Comparison of ENCODE assay signal across 14 cellular contexts in the genomic region with DNA sequence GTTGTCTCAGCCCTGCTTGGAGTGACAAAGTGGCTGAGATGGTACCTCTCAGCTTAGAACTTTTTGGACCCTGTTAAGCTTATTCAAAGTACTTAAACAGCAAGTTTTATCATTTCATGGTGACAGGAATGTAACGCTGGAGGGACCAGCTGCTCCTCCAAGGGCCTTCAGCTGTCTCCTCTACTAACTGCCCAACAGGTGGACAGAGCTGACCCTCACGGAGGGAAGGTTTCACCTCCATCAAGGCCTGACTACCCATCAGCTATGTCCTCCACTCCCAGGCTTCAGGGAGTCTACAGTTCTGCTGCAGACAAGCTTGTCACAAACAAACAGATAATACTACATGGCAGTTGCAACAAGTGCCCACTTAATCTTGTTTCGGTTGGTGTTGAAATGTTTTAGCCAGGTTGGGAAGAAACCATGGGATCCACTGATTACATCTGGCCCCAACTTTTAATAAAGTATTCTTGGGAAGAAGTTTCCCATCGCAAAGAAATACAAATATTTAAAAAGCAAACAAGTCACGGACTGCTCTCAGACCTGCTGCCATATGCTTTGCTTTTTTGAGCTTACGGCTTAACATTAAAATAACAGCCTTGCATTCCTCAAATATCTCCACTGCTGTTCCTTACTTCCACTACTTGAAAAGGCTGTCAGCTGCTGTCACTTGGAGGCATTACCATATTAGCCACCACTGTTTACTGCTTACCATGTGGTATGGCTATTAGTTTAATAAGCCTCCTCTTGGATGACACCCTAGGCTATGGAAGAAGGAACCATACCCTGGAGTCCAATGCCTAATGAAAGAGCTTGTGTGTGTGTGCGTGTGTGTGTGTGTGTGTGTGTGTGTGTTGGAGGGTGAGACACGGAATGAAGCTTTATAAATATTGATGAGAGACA.
DNase-seq lines count a peak whose midpoint lies in the region; ATAC-seq and TF ChIP-seq lines count a peak whose summit lies in the region.
"Had no signal": no experiment of that assay in that cellular context is flagged by ENCODE, and none has a peak within 500 bp of the region (broad histone marks: within the 10 kb centered on the region; RNA-seq: fewer than 3 reads in every experiment).

No MANE protein-coding gene starts in this region.

- no peaks in the 10 kb centered on the region for H3K27me3 ChIP-seq in dorsolateral prefrontal cortex
- H3K27me3 ChIP-seq in sigmoid colon, result no peaks in the 10 kb centered on the region
- no peaks in the 10 kb centered on the region for H3K27me3 ChIP-seq in uterus

- H3K4me1 ChIP-seq in HEK293 (ENCODE audit: control insufficient read depth, insufficient read depth, low read length) (no peaks in the 10 kb centered on the region), sigmoid colon (peaks cover 0 to 61% (median 55%) of the 10 kb centered on the region in 4 donors), uterus (no peaks in the 10 kb centered on the region)

- H3K27ac ChIP-seq in HEK293 (ENCODE audit: extremely low read depth, low read depth, low read length), result no peak overlapping the region
- peak overlapping the region in 58 of 59 donors; percentile 0 to 93 (median 79) for H3K27ac ChIP-seq in dorsolateral prefrontal cortex
- peak overlapping the region; percentile 75 to 86 (median 81) for H3K27ac ChIP-seq in sigmoid colon
- H3K27ac ChIP-seq in uterus, result no peak overlapping the region

- 74 to 75% methylated on average over 8 of the region's 8 CpGs for WGBS in sigmoid colon, 2 donors

- intact Hi-C loops in dorsolateral prefrontal cortex (cut with DNase I) (no loop called here), sigmoid colon (cut with DNase I) (loop anchor here (5.0 kb wide), 1 partner anchor 239 kb away; no protein-coding TSS in a partner anchor), uterus (cut with DNase I; ENCODE audit: low total_unique reads) (no loop called here)

- TF ChIP-seq POLR2A in sigmoid colon (IDR thresholded peaks at IDR 0.05) (no peak), uterus (IDR thresholded peaks at IDR 0.05) (no peak)

- no peaks in the 10 kb centered on the region for H3K9me3 ChIP-seq in HEK293 (ENCODE audit: control insufficient read depth, insufficient read depth, low read depth, low read length)
- no peaks in the 10 kb centered on the region for H3K9me3 ChIP-seq in sigmoid colon
- no peaks in the 10 kb centered on the region for H3K9me3 ChIP-seq in uterus

- H3K36me3 ChIP-seq in HEK293 (ENCODE audit: control insufficient read depth in 2 of 2, insufficient read depth in 1 of 2, low read length in 2 of 2) (peaks cover 16 to 41% of the 10 kb centered on the region in 2 experiments), sigmoid colon (no peaks in the 10 kb centered on the region), uterus (no peaks in the 10 kb centered on the region)

- no peak for DNase-seq in dorsolateral prefrontal cortex
- DNase-seq in iris pigment epithelial cell (ENCODE audit: low read depth), result peak; percentile 54
- no peak for DNase-seq in sigmoid colon
- no peak for DNase-seq in uterus
- DNase-seq in HCEC 1CT, result no peak
- no peak for DNase-seq in NCI-H82 (lab: John Stamatoyannopoulos, UW)
- DNase-seq in left lobe of liver (ENCODE audit: low spot score), result no peak
- DNase-seq: activated CD4-positive, alpha-beta T cell treated with anti-CD3 and anti-CD28 coated beads, Interleukin-2, amount 50 U/mL, for 48 hours; DMS79; GOT3; naive thymus-derived CD4-positive, alpha-beta T cell had no signal

- no peak for TF ChIP-seq CTCF in HEK293 (tag by site-specific recombination; IDR thresholded peaks at IDR 0.05)
- no peak for TF ChIP-seq CTCF in dorsolateral prefrontal cortex (IDR thresholded peaks at IDR 0.05 in 54 of 56, conservative IDR thresholded peaks at IDR 0.05 in 2 of 56; ENCODE audit: low read depth in 1 of 56, partially characterized antibody in 56 of 56)
- no peak for TF ChIP-seq CTCF in sigmoid colon (IDR thresholded peaks at IDR 0.05)
- no peak for TF ChIP-seq CTCF in uterus (IDR thresholded peaks at IDR 0.05)

- POLR2A ChIA-PET in HEK293 (lab: Yijun Ruan, JAX), result no interaction called here

- no peak for ATAC-seq in left lobe of liver
- ATAC-seq: activated T-helper 17 cell treated with anti-CD3 and anti-CD28 coated beads, Interleukin-2, amount 50 U/mL, for 72 hours; esophagus mucosa; naive thymus-derived CD4-positive, alpha-beta T cell had no signal

- H3K4me3 ChIP-seq in HEK293 (ENCODE audit: low read depth, low read length), result no peak overlapping the region
- H3K4me3 ChIP-seq in dorsolateral prefrontal cortex, result no peak overlapping the region
- H3K4me3 ChIP-seq in sigmoid colon, result no peak overlapping the region
- H3K4me3 ChIP-seq in uterus, result no peak overlapping the region

- TF ChIP-seq EP300 in sigmoid colon (IDR thresholded peaks at IDR 0.05), result no peak

- CTCF ChIA-PET in HEK293 (lab: Yijun Ruan, JAX), result interaction anchor here (1.1 kb wide), 1 partner anchor 340 kb away, joined by 3 read pairs; no protein-coding TSS in a partner anchor

TF ChIP-seq in HEK293, 187 proteins besides CTCF, POLR2A, EP300 and RAD21:
- TF ChIP-seq SCRT2 (tag by site-specific recombination; IDR thresholded peaks at IDR 0.05) (peak; percentile 83), SCRT1 (tag by site-specific recombination; IDR thresholded peaks at IDR 0.05; ENCODE audit: borderline replicate concordance) (peak; percentile 74)
- TF ChIP-seq, protein P1, sequence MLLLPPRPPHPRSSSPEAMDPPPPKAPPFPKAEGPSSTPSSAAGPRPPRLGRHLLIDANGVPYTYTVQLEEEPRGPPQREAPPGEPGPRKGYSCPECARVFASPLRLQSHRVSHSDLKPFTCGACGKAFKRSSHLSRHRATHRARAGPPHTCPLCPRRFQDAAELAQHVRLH (tag by site-specific recombination; IDR thresholded peaks at IDR 0.05), result no peak

Comparison
In these comparisons a context has a peak if more than half of its experiments do, and no peak if none do; other contexts are left out.
1. H3K27ac ChIP-seq: peak in dorsolateral prefrontal cortex (58 of 59) and sigmoid colon (4 of 4); none in HEK293 (single experiment) and uterus (0 of 2).